1 cellular context compared by ENCODE assay signal in genomic region chr6:168574075-168574698, GRCh38.
TF ChIP-seq lines count a peak whose summit lies in the region.

No MANE protein-coding gene starts in this region.

TF ChIP-seq in GM23338, 12 proteins besides CTCF, POLR2A, EP300 and RAD21 (continued from another document):
- TF ChIP-seq ETS1 (IDR thresholded peaks at IDR 0.05) (no peak), EZH2phosphoT487 (IDR thresholded peaks at IDR 0.05; ENCODE audit: unreplicated experiment) (no peak), EZH2 (IDR thresholded peaks at IDR 0.05; ENCODE audit: low read depth, unreplicated experiment) (no peak), REST (IDR thresholded peaks at IDR 0.05; ENCODE audit: unreplicated experiment) (no peak), NANOG (IDR thresholded peaks at IDR 0.05; ENCODE audit: borderline replicate concordance) (no peak)
